1 cellular context compared by ENCODE assay signal in genomic region chr7:141557360-141557759, GRCh38.
TF ChIP-seq lines count a peak whose summit lies in the region.

No MANE protein-coding gene starts in this region.

TF ChIP-seq in GM12878, 131 proteins besides CTCF, POLR2A, EP300 and RAD21 (continued from another document):
- no peak for TF ChIP-seq ZBTB40 (IDR thresholded peaks at IDR 0.05; ENCODE audit: borderline replicate concordance)
- peak; percentile 81 for TF ChIP-seq SPI1 (IDR thresholded peaks at IDR 0.05; ENCODE audit: borderline replicate concordance, insufficient read depth, low read depth, low read length)
- no peak for TF ChIP-seq NKRF (conservative IDR thresholded peaks at IDR 0.05)
- no peak for TF ChIP-seq ZBTB11 (CRISPR knock-in tag; IDR thresholded peaks at IDR 0.05)
